In genomic region chr2:10091182-10091932, GRCh38 we compare ENCODE assay signal across 8 cellular contexts. TPM values are rescaled to one million over a fixed set of nuclear protein-coding genes. Genes with fewer than 3 reads are reported as not detected.
DNase-seq lines count a peak whose midpoint lies in the region; ATAC-seq and TF ChIP-seq lines count a peak whose summit lies in the region.

No MANE protein-coding gene starts in this region.

- intact Hi-C loops in heart right ventricle (cut with DNase I) (no loop called here), stomach (cut with DNase I; ENCODE audit: low total_unique reads) (no loop called here)

- TF ChIP-seq CTCF in heart right ventricle (IDR thresholded peaks at IDR 0.05) (no peak), stomach (IDR thresholded peaks at IDR 0.05) (no peak)

- WGBS in heart right ventricle, 2 donors, result 17 to 22% methylated on average over 52 of the region's 52 CpGs
- WGBS in stomach, 5 donors, result 26 to 55% (median 31%) methylated on average over 9 to 52 of the region's 52 CpGs

- H3K4me3 ChIP-seq in heart right ventricle (peak overlapping the region in 9 of 10 donors; percentile 18 to 56 (median 32)), stomach (peak overlapping the region; percentile 26 to 50 (median 36))

- H3K27me3 ChIP-seq in heart right ventricle (peaks cover 0 to 64% (median 48%) of the 10 kb centered on the region in 7 donors), stomach (peaks cover 0 to 34% (median 7%) of the 10 kb centered on the region in 3 donors)

- H3K27ac ChIP-seq in heart right ventricle (no peak overlapping the region), stomach (no peak overlapping the region)

- TF ChIP-seq EP300 in stomach (IDR thresholded peaks at IDR 0.05), result no peak

- ATAC-seq in GM21528 (IDR thresholded peaks at IDR 0.05; ENCODE audit: low FRiP score, unreplicated experiment) (peak; percentile 49), heart right ventricle (peak in 6 of 8 donors; percentile 28 to 73 (median 48)), GM19463 (IDR thresholded peaks at IDR 0.05; ENCODE audit: unreplicated experiment) (no peak)

- no peak for TF ChIP-seq POLR2A in stomach (IDR thresholded peaks at IDR 0.05)

- no peaks in the 10 kb centered on the region for H3K36me3 ChIP-seq in heart right ventricle
- no peaks in the 10 kb centered on the region for H3K36me3 ChIP-seq in stomach

- peak; percentile 5 to 9 for DNase-seq in activated CD4-positive, alpha-beta T cell treated with anti-CD3 and anti-CD28 coated beads for 4 hours
- DNase-seq in heart right ventricle (peak in 1 of 2 donors; percentile 25), stomach (peak; percentile 51), HuH-7 (ENCODE audit: low spot score) (no peak), DMS153 (lab: John Stamatoyannopoulos, UW) (no peak)
- no peak for DNase-seq in NK-92 treated with Interleukin-12 subunit alpha and Interleukin-12 subunit beta, amount 100 ng/mL, for 24 hours (lab: John Stamatoyannopoulos, UW)

- H3K4me1 ChIP-seq in heart right ventricle (peaks cover 0 to 8% (median 5%) of the 10 kb centered on the region in 9 donors), stomach (peaks cover 5 to 15% (median 10%) of the 10 kb centered on the region in 4 donors)

- no peaks in the 10 kb centered on the region for H3K9me3 ChIP-seq in heart right ventricle
- H3K9me3 ChIP-seq in stomach, result no peaks in the 10 kb centered on the region

RNA-seq across cellular contexts. Expression of gene CYS1, which starts 11.1 kb away (rescaled TPM):
- total RNA-seq in heart right ventricle (1 to 10 TPM in 9 of 10 donors, under 1 TPM in 1; 0.77 to 7.2 (median 4.2) TPM), stomach (10 to 100 TPM in 2 of 5 donors, 1 to 10 TPM in 2, not detected in 1; 3.5 to 33.8 (median 9.1) TPM)
- polyA plus RNA-seq in heart right ventricle (1 to 10 TPM in 1 of 2 donors, under 1 TPM in 1; 0.38 to 1.2 TPM), stomach (1 to 10 TPM; 1.1 to 5.8 (median 2.4) TPM)

RNA-seq across cellular contexts. Expression of gene RRM2, which starts 31.2 kb away (rescaled TPM):
- total RNA-seq in heart right ventricle (10 to 100 TPM in 1 of 10 donors, 1 to 10 TPM in 5, under 1 TPM in 4; 0.08 to 18.7 (median 1.3) TPM), stomach (10 to 100 TPM in 3 of 5 donors, 1 to 10 TPM in 2; 1.2 to 30.3 (median 13.6) TPM)
- polyA plus RNA-seq in heart right ventricle (under 1 TPM; 0.22 to 0.28 TPM), stomach (10 to 100 TPM in 2 of 3 donors, 1 to 10 TPM in 1; 6.1 to 14.9 (median 12.0) TPM)

RNA-seq across cellular contexts. Expression of gene KLF11, which starts 48.0 kb away (rescaled TPM):
- total RNA-seq in heart right ventricle (10 to 100 TPM; 13.3 to 33.7 (median 20.0) TPM), stomach (10 to 100 TPM in 3 of 5 donors, 1 to 10 TPM in 2; 4.1 to 21.6 (median 17.1) TPM)
- polyA plus RNA-seq in heart right ventricle (1 to 10 TPM; 6.1 to 7.2 TPM), stomach (10 to 100 TPM in 1 of 3 donors, 1 to 10 TPM in 2; 4.2 to 19.6 (median 7.0) TPM)

Comparison
In these comparisons a context has a peak if more than half of its experiments do, and no peak if none do; other contexts are left out.
1. DNase-seq: peak in activated CD4-positive, alpha-beta T cell treated with anti-CD3 and anti-CD28 coated beads for 4 hours (2 of 2) and stomach (single experiment); none in HuH-7 (single experiment), NK-92 treated with Interleukin-12 subunit alpha and Interleukin-12 subunit beta, amount 100 ng/mL, for 24 hours (single experiment) and DMS153 (single experiment).